21 cellular contexts compared by ENCODE assay signal in genomic region chr12:104888892-104889291, GRCh38.
"Had no signal": no experiment of that assay in that cellular context is flagged by ENCODE, and none has a peak within 500 bp of the region (broad histone marks: within the 10 kb centered on the region; RNA-seq: fewer than 3 reads in every experiment).

No MANE protein-coding gene starts in this region.

- H3K9me3 ChIP-seq: SK-N-SH had no signal

- H3K27ac ChIP-seq: HL-60, KMS-11, RWPE1 had no signal

- H3K4me3 ChIP-seq: K562 had no signal

- ATAC-seq: K562, Panc1, PC-3, T-cell had no signal

- FAIRE-seq: HTR-8/SVneo, K562 had no signal

- DNase-seq: Kasumi-1, NCI-H1048, NCI-H1417 treated with DMSO at 0.1 percent for 48 hours, NCI-H146, NCI-H187 treated with DMSO at 0.1 percent for 48 hours, NCI-H2029 treated with DMSO at 0.1 percent for 48 hours, NCI-H226, NCI-H510A, NCI-H524 treated with DMSO at 0.1 percent for 48 hours, NCI-H82, PC-3, SHP77, SK-N-SH, SW 1271, T-cell had no signal
